Comparison of ENCODE assay signal across 22 cellular contexts in genomic region chr10:130927157-130927556, GRCh38.
DNase-seq lines count a peak whose midpoint lies in the region; ATAC-seq and TF ChIP-seq lines count a peak whose summit lies in the region.
"Had no signal": no experiment of that assay in that cellular context is flagged by ENCODE, and none has a peak within 500 bp of the region (broad histone marks: within the 10 kb centered on the region; RNA-seq: fewer than 3 reads in every experiment).

No MANE protein-coding gene starts in this region.

- no peak for TF ChIP-seq CTCF in GM20000 (IDR thresholded peaks at IDR 0.05; ENCODE audit: extremely low read depth, missing control alignments)
- TF ChIP-seq CTCF in Peyer's patch (IDR thresholded peaks at IDR 0.05), result no peak

- no peaks in the 10 kb centered on the region for H3K4me1 Mint-ChIP-seq in stimulated activated naive CD8-positive, alpha-beta T cell treated with anti-CD3 and anti-CD28 coated beads, Interleukin-15, amount 100 ng/mL, for 72 hours
- no peaks in the 10 kb centered on the region for H3K4me1 Mint-ChIP-seq in activated T-helper 17 cell treated with anti-CD3 and anti-CD28 coated beads, Interleukin-2, amount 50 U/mL, for 72 hours
- no peaks in the 10 kb centered on the region for H3K4me1 Mint-ChIP-seq in stimulated activated naive B cell treated with anti-CD40 and anti-IgM and Interleukin-4, amounts not matched to agents 10 μg/mL and 1 μg/mL and 100 μg/mL, for 72 hours

- H3K4me3 ChIP-seq in Peyer's patch, result no peak overlapping the region

- H3K27me3 Mint-ChIP-seq in stimulated activated naive CD8-positive, alpha-beta T cell treated with anti-CD3 and anti-CD28 coated beads, Interleukin-15, amount 100 ng/mL, for 72 hours, result no peaks in the 10 kb centered on the region
- no peaks in the 10 kb centered on the region for H3K27me3 Mint-ChIP-seq in activated T-helper 17 cell treated with anti-CD3 and anti-CD28 coated beads, Interleukin-2, amount 50 U/mL, for 72 hours
- H3K27me3 Mint-ChIP-seq in stimulated activated naive B cell treated with anti-CD40 and anti-IgM and Interleukin-4, amounts not matched to agents 10 μg/mL and 1 μg/mL and 100 μg/mL, for 72 hours, result no peaks in the 10 kb centered on the region

- no peak overlapping the region for H3K27ac ChIP-seq in Peyer's patch

- no peak for TF ChIP-seq POLR2A in Peyer's patch (IDR thresholded peaks at IDR 0.05)

- H3K9me3 ChIP-seq in Peyer's patch, result peaks cover 0 to 7% (median 0%) of the 10 kb centered on the region in 4 donors

- H3K27me3 ChIP-seq in Peyer's patch, result no peaks in the 10 kb centered on the region

- no peaks in the 10 kb centered on the region for H3K9me3 Mint-ChIP-seq in stimulated activated naive CD8-positive, alpha-beta T cell treated with anti-CD3 and anti-CD28 coated beads, Interleukin-15, amount 100 ng/mL, for 72 hours
- no peaks in the 10 kb centered on the region for H3K9me3 Mint-ChIP-seq in activated T-helper 17 cell treated with anti-CD3 and anti-CD28 coated beads, Interleukin-2, amount 50 U/mL, for 72 hours
- H3K9me3 Mint-ChIP-seq in stimulated activated naive B cell treated with anti-CD40 and anti-IgM and Interleukin-4, amounts not matched to agents 10 μg/mL and 1 μg/mL and 100 μg/mL, for 72 hours, result peaks cover 0 to 3% of the 10 kb centered on the region in 2 donors
- H3K9me3 Mint-ChIP-seq: T-helper 2 cell treated with Interferon-gamma antibody and Interleukin-4, amounts not matched to agents 5 μg/mL and 100 μg/mL, for 36 hours had no signal

- H3K27ac Mint-ChIP-seq in stimulated activated naive CD8-positive, alpha-beta T cell treated with anti-CD3 and anti-CD28 coated beads, Interleukin-15, amount 100 ng/mL, for 72 hours, result no peak overlapping the region
- H3K27ac Mint-ChIP-seq in activated T-helper 17 cell treated with anti-CD3 and anti-CD28 coated beads, Interleukin-2, amount 50 U/mL, for 72 hours, result no peak overlapping the region
- no peak overlapping the region for H3K27ac Mint-ChIP-seq in stimulated activated naive B cell treated with anti-CD40 and anti-IgM and Interleukin-4, amounts not matched to agents 10 μg/mL and 1 μg/mL and 100 μg/mL, for 72 hours
- H3K27ac Mint-ChIP-seq: T-helper 2 cell treated with Interferon-gamma antibody and Interleukin-4, amounts not matched to agents 5 μg/mL and 100 μg/mL, for 36 hours had no signal

- H3K36me3 Mint-ChIP-seq in activated T-helper 17 cell treated with anti-CD3 and anti-CD28 coated beads, Interleukin-2, amount 50 U/mL, for 72 hours (ENCODE audit: low read depth), result no peaks in the 10 kb centered on the region
- H3K36me3 Mint-ChIP-seq in stimulated activated naive B cell treated with anti-CD40 and anti-IgM and Interleukin-4, amounts not matched to agents 10 μg/mL and 1 μg/mL and 100 μg/mL, for 72 hours, result no peaks in the 10 kb centered on the region

- no peak for DNase-seq in stimulated activated naive CD8-positive, alpha-beta T cell treated with anti-CD3 and anti-CD28 coated beads, Interleukin-15, amount 100 ng/mL, for 72 hours
- DNase-seq in stimulated activated naive CD8-positive, alpha-beta T cell treated with anti-CD3 and anti-CD28 coated beads, Interleukin-15, Interleukin-2, amounts not matched to agents 100 U/mL and 50 U/mL, for 24 hours, result no peak
- DNase-seq in GM20000 (ENCODE audit: low spot score), result peak; percentile 14
- no peak for DNase-seq in stimulated activated naive B cell treated with anti-CD40 and anti-IgM and Interleukin-4, amounts not matched to agents 10 μg/mL and 1 μg/mL and 100 μg/mL, for 72 hours
- DNase-seq in Peyer's patch, result no peak
- no peak for DNase-seq in NCI-H526 treated with DMSO at 0.1 percent for 48 hours (lab: John Stamatoyannopoulos, UW)
- DNase-seq in amygdala (lab: John Stamatoyannopoulos, UW), result no peak
- DNase-seq: Karpas-422; NCI-H1092; NCI-H1417 treated with DMSO at 0.1 percent for 48 hours; NCI-H1694 treated with DMSO at 0.1 percent for 48 hours; NCI-H2081 treated with DMSO at 0.1 percent for 48 hours; NCI-H2171 treated with DMSO at 0.1 percent for 48 hours; NCI-H345; NCI-H524; NCI-H774; NK-92 treated with Interleukin-12 subunit alpha and Interleukin-12 subunit beta, amount 100 ng/mL, for 24 hours; SHP77 treated with DMSO at 0.1 percent for 48 hours; T-helper 1 cell had no signal

- peak; percentile 46 for ATAC-seq in stimulated activated naive CD8-positive, alpha-beta T cell treated with anti-CD3 and anti-CD28 coated beads, Interleukin-15, amount 100 ng/mL, for 72 hours
- ATAC-seq in stimulated activated naive CD8-positive, alpha-beta T cell treated with anti-CD3 and anti-CD28 coated beads, Interleukin-15, Interleukin-2, amounts not matched to agents 100 U/mL and 50 U/mL, for 24 hours, result no peak
- peak; percentile 32 for ATAC-seq in activated T-helper 17 cell treated with anti-CD3 and anti-CD28 coated beads, Interleukin-2, amount 50 U/mL, for 72 hours (replicated peaks)
- ATAC-seq in stimulated activated naive B cell treated with anti-CD40 and anti-IgM and Interleukin-4, amounts not matched to agents 10 μg/mL and 1 μg/mL and 100 μg/mL, for 72 hours (replicated peaks), result peak; percentile 84 to 90
- ATAC-seq: HepG2 had no signal

- H3K4me3 Mint-ChIP-seq in stimulated activated naive CD8-positive, alpha-beta T cell treated with anti-CD3 and anti-CD28 coated beads, Interleukin-15, amount 100 ng/mL, for 72 hours, result no peak overlapping the region
- H3K4me3 Mint-ChIP-seq in activated T-helper 17 cell treated with anti-CD3 and anti-CD28 coated beads, Interleukin-2, amount 50 U/mL, for 72 hours, result no peak overlapping the region
- no peak overlapping the region for H3K4me3 Mint-ChIP-seq in stimulated activated naive B cell treated with anti-CD40 and anti-IgM and Interleukin-4, amounts not matched to agents 10 μg/mL and 1 μg/mL and 100 μg/mL, for 72 hours
- H3K4me3 Mint-ChIP-seq: T-helper 2 cell treated with Interferon-gamma antibody and Interleukin-4, amounts not matched to agents 5 μg/mL and 100 μg/mL, for 36 hours had no signal

- H3K4me1 ChIP-seq in Peyer's patch, result no peaks in the 10 kb centered on the region

- H3K36me3 ChIP-seq in Peyer's patch, result no peaks in the 10 kb centered on the region
